ENCODE assay signal across 22 cellular contexts in genomic region chr14:50191499-50191898, GRCh38.
"Had no signal": no experiment of that assay in that cellular context is flagged by ENCODE, and none has a peak within 500 bp of the region (broad histone marks: within the 10 kb centered on the region; RNA-seq: fewer than 3 reads in every experiment).

No MANE protein-coding gene starts in this region.

- ATAC-seq: left colon, left ventricle myocardium superior, right cardiac atrium had no signal

- DNase-seq: effector CD4-positive, alpha-beta T cell; endodermal cell; erythroblast; foreskin melanocyte; head of caudate nucleus; hippocampal formation; left colon; left ventricle myocardium superior; mesenchymal stem cell; midbrain; ovary; right cardiac atrium; small intestine; stimulated activated CD4-positive, alpha-beta T cell treated with anti-CD3 and anti-CD28 coated beads, Interleukin-12 subunit alpha, Interleukin-12 subunit beta, amount 100 ng/mL, for 4 hours; stimulated activated naive CD4-positive, alpha-beta T cell treated with Interleukin-2 at 50 U/mL for 16 hours; thyroid gland; uterus had no signal

- H3K36me3 ChIP-seq: ovary, uterus had no signal

- H3K4me3 ChIP-seq: coronary artery, lung, ovary, suprapubic skin, thyroid gland, uterus had no signal

- H3K4me1 Mint-ChIP-seq: endodermal cell, neural crest cell had no signal

- H3K27ac Mint-ChIP-seq: endodermal cell, type B pancreatic cell had no signal

- H3K9me3 ChIP-seq: ovary, suprapubic skin, thyroid gland, uterus had no signal

- H3K4me1 ChIP-seq: suprapubic skin, thyroid gland, uterus had no signal

- H3K27me3 Mint-ChIP-seq: type B pancreatic cell had no signal

- H3K27ac ChIP-seq: coronary artery, ovary, suprapubic skin, thyroid gland, uterus had no signal

- H3K9me3 Mint-ChIP-seq: endodermal cell, neural crest cell, type B pancreatic cell had no signal

- H3K27me3 ChIP-seq: ovary, suprapubic skin, thyroid gland, uterus had no signal

- H3K4me3 Mint-ChIP-seq: endodermal cell, neural crest cell, type B pancreatic cell had no signal
